In the genomic region with DNA sequence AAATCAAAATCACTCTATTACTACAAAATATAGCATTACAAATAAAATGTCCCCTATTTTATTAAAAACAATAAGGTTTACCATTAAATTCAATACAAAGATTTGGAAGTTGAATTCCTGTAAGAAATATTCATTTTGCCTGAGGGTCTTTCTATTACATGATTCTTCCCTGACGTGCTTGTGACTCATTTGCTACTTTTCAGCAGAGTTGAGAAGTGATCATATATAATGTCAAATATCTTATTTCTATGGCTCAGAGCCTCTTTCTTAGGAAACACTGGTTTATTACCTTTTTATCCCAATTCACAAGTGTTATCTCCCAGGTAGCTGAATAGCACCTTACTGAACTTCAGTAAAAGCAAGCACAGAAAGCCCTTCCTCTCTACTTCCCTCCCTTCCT, we compare ENCODE assay signal across 18 cellular contexts.
DNase-seq lines count a peak whose midpoint lies in the region; FAIRE-seq and TF ChIP-seq lines count a peak whose summit lies in the region.
"Had no signal": no experiment of that assay in that cellular context is flagged by ENCODE, and none has a peak within 500 bp of the region (broad histone marks: within the 10 kb centered on the region; RNA-seq: fewer than 3 reads in every experiment).

No MANE protein-coding gene starts in this region.

- no peak overlapping the region for H3K4me3 Mint-ChIP-seq in activated T-helper 1 cell treated with anti-CD3 and anti-CD28 coated beads, Interleukin-12 subunit alpha, Interleukin-12 subunit beta, Interleukin-2, Interleukin-4 antibody, amounts not matched to agents 30 ng/mL and 10 ng/mL and 1 ng/mL, durations not matched to agents 14 hours and 24 hours and 36 hours
- H3K4me3 Mint-ChIP-seq: CD4-positive, CD25-positive, alpha-beta regulatory T cell; H9; IgD-negative memory B cell had no signal

- H3K4me1 Mint-ChIP-seq in activated T-helper 1 cell treated with anti-CD3 and anti-CD28 coated beads, Interleukin-12 subunit alpha, Interleukin-12 subunit beta, Interleukin-2, Interleukin-4 antibody, amounts not matched to agents 30 ng/mL and 10 ng/mL and 1 ng/mL, durations not matched to agents 14 hours and 24 hours and 36 hours (ENCODE audit: low read depth), result no peaks in the 10 kb centered on the region
- H3K4me1 Mint-ChIP-seq: CD4-positive, CD25-positive, alpha-beta regulatory T cell; IgD-negative memory B cell had no signal

- no peak overlapping the region for H3K4me3 ChIP-seq in bronchial epithelial cell (ENCODE audit: low read depth, low read length)
- H3K4me3 ChIP-seq: GM12878 had no signal

- no peaks in the 10 kb centered on the region for H3K27me3 Mint-ChIP-seq in activated T-helper 1 cell treated with anti-CD3 and anti-CD28 coated beads, Interleukin-12 subunit alpha, Interleukin-12 subunit beta, Interleukin-2, Interleukin-4 antibody, amounts not matched to agents 30 ng/mL and 10 ng/mL and 1 ng/mL, durations not matched to agents 14 hours and 24 hours and 36 hours (ENCODE audit: insufficient read depth)
- H3K27me3 Mint-ChIP-seq: CD4-positive, CD25-positive, alpha-beta regulatory T cell; IgD-negative memory B cell had no signal

- H3K27ac Mint-ChIP-seq in activated T-helper 1 cell treated with anti-CD3 and anti-CD28 coated beads, Interleukin-12 subunit alpha, Interleukin-12 subunit beta, Interleukin-2, Interleukin-4 antibody, amounts not matched to agents 30 ng/mL and 10 ng/mL and 1 ng/mL, durations not matched to agents 14 hours and 24 hours and 36 hours, result no peak overlapping the region
- H3K27ac Mint-ChIP-seq: CD4-positive, CD25-positive, alpha-beta regulatory T cell; H9; IgD-negative memory B cell had no signal

- intact Hi-C loops in activated T-helper 1 cell treated with anti-CD3 and anti-CD28 coated beads, Interleukin-12 subunit alpha, Interleukin-12 subunit beta, Interleukin-2, Interleukin-4 antibody, amounts not matched to agents 30 ng/mL and 10 ng/mL and 1 ng/mL, durations not matched to agents 14 hours and 24 hours and 36 hours (cut with micrococcal nuclease), result no loop called here

- H3K27me3 ChIP-seq in bronchial epithelial cell (ENCODE audit: control insufficient read depth, insufficient read depth, low read length), result no peaks in the 10 kb centered on the region
- H3K27me3 ChIP-seq: BE2C had no signal

- FAIRE-seq in bronchial epithelial cell (lab: Jason Lieb, UNC), result no peak
- FAIRE-seq: D721Med, GM12878, H1 had no signal

- DNase-seq in HPDE6-E6E7 (ENCODE audit: extremely low spot score) (peak; percentile 20), M059J (ENCODE audit: low read depth) (peak; percentile 41), bronchial epithelial cell (ENCODE audit: low read depth) (peak; percentile 34), NCI-H524 (lab: John Stamatoyannopoulos, UW) (no peak)
- DNase-seq in activated CD4-positive, alpha-beta T cell treated with anti-CD3 and anti-CD28 coated beads for 4 hours, result no peak
- DNase-seq in activated T-helper 1 cell treated with anti-CD3 and anti-CD28 coated beads, Interleukin-12 subunit alpha, Interleukin-12 subunit beta, Interleukin-2, Interleukin-4 antibody, amounts not matched to agents 30 ng/mL and 10 ng/mL and 1 ng/mL, durations not matched to agents 14 hours and 24 hours and 36 hours (ENCODE audit: low spot score), result no peak
- DNase-seq: ACHN; BE2C; C1 segment of cervical spinal cord; Caco-2; CD4-positive, CD25-positive, alpha-beta regulatory T cell; DMS79 treated with DMSO at 0.1 percent for 48 hours; H9; KBM-7 had no signal

- peaks cover 4% of the 10 kb centered on the region for H3K9me3 Mint-ChIP-seq in activated T-helper 1 cell treated with anti-CD3 and anti-CD28 coated beads, Interleukin-12 subunit alpha, Interleukin-12 subunit beta, Interleukin-2, Interleukin-4 antibody, amounts not matched to agents 30 ng/mL and 10 ng/mL and 1 ng/mL, durations not matched to agents 14 hours and 24 hours and 36 hours
- H3K9me3 Mint-ChIP-seq: H9 had no signal

- no peaks in the 10 kb centered on the region for H3K36me3 Mint-ChIP-seq in activated T-helper 1 cell treated with anti-CD3 and anti-CD28 coated beads, Interleukin-12 subunit alpha, Interleukin-12 subunit beta, Interleukin-2, Interleukin-4 antibody, amounts not matched to agents 30 ng/mL and 10 ng/mL and 1 ng/mL, durations not matched to agents 14 hours and 24 hours and 36 hours (ENCODE audit: low read depth)
- H3K36me3 Mint-ChIP-seq: CD4-positive, CD25-positive, alpha-beta regulatory T cell; IgD-negative memory B cell had no signal

- no peaks in the 10 kb centered on the region for H3K36me3 ChIP-seq in bronchial epithelial cell (ENCODE audit: control insufficient read depth, insufficient read depth, low read length)
- H3K36me3 ChIP-seq: BE2C had no signal

- TF ChIP-seq CTCF in bronchial epithelial cell (IDR thresholded peaks at IDR 0.05; ENCODE audit: insufficient read depth, low read length, severe bottlenecking), result no peak

Comparison
In these comparisons a context has a peak if more than half of its experiments do, and no peak if none do; other contexts are left out.
1. DNase-seq: peak in HPDE6-E6E7 (single experiment), M059J (single experiment) and bronchial epithelial cell (single experiment); none in NCI-H524 (0 of 2), activated CD4-positive, alpha-beta T cell treated with anti-CD3 and anti-CD28 coated beads for 4 hours (0 of 2) and activated T-helper 1 cell treated with anti-CD3 and anti-CD28 coated beads, Interleukin-12 subunit alpha, Interleukin-12 subunit beta, Interleukin-2, Interleukin-4 antibody, amounts not matched to agents 30 ng/mL and 10 ng/mL and 1 ng/mL, durations not matched to agents 14 hours and 24 hours and 36 hours (single experiment).